21 cellular contexts compared by ENCODE assay signal in genomic region chr21:41987310-41987709, GRCh38. TPM values are rescaled to one million over a fixed set of nuclear protein-coding genes. Genes with fewer than 3 reads are reported as not detected.
DNase-seq lines count a peak whose midpoint lies in the region; ATAC-seq, FAIRE-seq and TF ChIP-seq lines count a peak whose summit lies in the region.
"Had no signal": no experiment of that assay in that cellular context is flagged by ENCODE, and none has a peak within 500 bp of the region (broad histone marks: within the 10 kb centered on the region; RNA-seq: fewer than 3 reads in every experiment).

No MANE protein-coding gene starts in this region.

- H2AFZ ChIP-seq in HepG2 (ENCODE audit: low read length) (no peak overlapping the region), K562 (ENCODE audit: low read depth, low read length) (no peak overlapping the region)

- in situ Hi-C loops in HepG2 (cut with HindIII; ENCODE audit: extremely low pct_ligation_motif_present, low pct_unique_long_range_greater_than_20kb) (no loop called here), K562 (cut with MboI) (no loop called here)

- FAIRE-seq in HepG2 (lab: Jason Lieb, UNC) (no peak), K562 (lab: Jason Lieb, UNC) (no peak)
- FAIRE-seq: GM12891, GM18507 had no signal

- BruUV-seq in HepG2 (replicated peaks; lab: Mats Ljungman, UMichigan) = no TSS peak
- BruUV-seq in K562 (replicated peaks; lab: Mats Ljungman, UMichigan) = no TSS peak

- TF ChIP-seq EP300 in HepG2 (IDR thresholded peaks at IDR 0.05; ENCODE audit: low read depth in 2 of 2, low read length in 2 of 2) (no peak), HepG2 (CRISPR knock-in tag; IDR thresholded peaks at IDR 0.05; ENCODE audit: borderline replicate concordance) (no peak), K562 (IDR thresholded peaks at IDR 0.05; ENCODE audit: low read length) (no peak)

- H3K4me3 ChIP-seq in HepG2 (replicated peaks in 1 of 3; ENCODE audit: insufficient read depth in 1 of 3, low read depth in 2 of 3, low read length in 3 of 3) (no peak overlapping the region), right lobe of liver (no peak overlapping the region), SJCRH30 (no peak overlapping the region), K562 (no peak overlapping the region), right atrium auricular region (no peak overlapping the region)
- H3K4me3 ChIP-seq: BLaER1 had no signal

- intact Hi-C loops in HepG2 (cut with micrococcal nuclease; ENCODE audit: unreplicated experiment) (no loop called here), right lobe of liver (cut with DNase I) (no loop called here), K562 (cut with micrococcal nuclease) (no loop called here), posterior vena cava (cut with DNase I) (no loop called here)

- no peak for DNase-seq in HepG2 (ENCODE audit: low spot score)
- DNase-seq in right lobe of liver = no peak
- no peak for DNase-seq in SJCRH30
- no peak for DNase-seq in K562 (ENCODE audit: extremely low read depth in 1 of 4, low spot score in 3 of 4)
- no peak for DNase-seq in posterior vena cava (ENCODE audit: low spot score)
- no peak for DNase-seq in right atrium auricular region (ENCODE audit: low spot score)
- DNase-seq in ecto neural progenitor cell (ENCODE audit: low spot score) = no peak
- DNase-seq: 8988T; Caco-2; CD4-positive, CD25-positive, alpha-beta regulatory T cell; CD8-positive, alpha-beta T cell; DMS153; EL; GF-D8; GOT3; H7; HCEC 1CT had no signal

- H3K4me1 ChIP-seq in HepG2 (ENCODE audit: insufficient read depth, low read length) (no peaks in the 10 kb centered on the region), right lobe of liver (peaks cover 0 to 9% (median 0%) of the 10 kb centered on the region in 4 donors), SJCRH30 (peaks cover 21% of the 10 kb centered on the region), K562 (replicated peaks in 1 of 2; ENCODE audit: control insufficient read depth in 2 of 2, insufficient read depth in 2 of 2, low read length in 2 of 2) (no peaks in the 10 kb centered on the region), right atrium auricular region (no peaks in the 10 kb centered on the region)
- H3K4me1 ChIP-seq: BLaER1, Caco-2 had no signal

- no peak overlapping the region for H3K27ac ChIP-seq in HepG2 (ENCODE audit: extremely low read length, insufficient read depth, low read length)
- no peak overlapping the region for H3K27ac ChIP-seq in right lobe of liver
- peak overlapping the region; percentile 79 for H3K27ac ChIP-seq in SJCRH30
- H3K27ac ChIP-seq in K562 (ENCODE audit: extremely low read depth, low read depth, low read length) = no peak overlapping the region
- H3K27ac ChIP-seq in right atrium auricular region = no peak overlapping the region
- H3K27ac ChIP-seq: BLaER1, C4-2B had no signal

- CTCF ChIA-PET in HepG2 (lab: Yijun Ruan, JAX; ENCODE audit: low intra/inter-chr PET ratio, low total read pairs) = no interaction called here
- CTCF ChIA-PET in K562 (lab: Yijun Ruan, JAX; ENCODE audit: low intra/inter-chr PET ratio) = no interaction called here

- 97% methylated on average over 3 of the region's 3 CpGs for WGBS in HepG2 (ENCODE audit: low lambda C conversion rate)
- 60% methylated on average over 3 of the region's 3 CpGs for WGBS in right lobe of liver (ENCODE audit: insufficient coverage, low coverage, low lambda C conversion rate, missing lambda C conversion rate)
- 68% methylated on average over 3 of the region's 3 CpGs for WGBS in K562 (ENCODE audit: insufficient coverage, low coverage, missing lambda C conversion rate)

- no peak for TF ChIP-seq POLR2A in HepG2 (IDR thresholded peaks at IDR 0.05; ENCODE audit: insufficient read depth in 1 of 2, low read depth in 2 of 2, low read length in 2 of 2)
- no peak for TF ChIP-seq POLR2A in right lobe of liver (IDR thresholded peaks at IDR 0.05)
- TF ChIP-seq POLR2A in K562 (conservative IDR thresholded peaks at IDR 0.05) = no peak

- H3K4me2 ChIP-seq in HepG2 (ENCODE audit: low read depth, low read length) (no peak overlapping the region), K562 (ENCODE audit: insufficient read depth, low read length) (no peak overlapping the region)
- H3K4me2 ChIP-seq: BLaER1 had no signal

- no peak for TF ChIP-seq CTCF in HepG2 (CRISPR knock-in tag; IDR thresholded peaks at IDR 0.05)
- TF ChIP-seq CTCF in right lobe of liver (IDR thresholded peaks at IDR 0.05) = no peak
- no peak for TF ChIP-seq CTCF in K562 (IDR thresholded peaks at IDR 0.05 in 2 of 3, conservative IDR thresholded peaks at IDR 0.05 in 1 of 3; ENCODE audit: insufficient read depth in 2 of 3, low read depth in 1 of 3, low read length in 3 of 3)
- no peak for TF ChIP-seq CTCF in right atrium auricular region (IDR thresholded peaks at IDR 0.05)

- TF ChIP-seq RAD21 in HepG2 (CRISPR knock-in tag; IDR thresholded peaks at IDR 0.05) = no peak
- no peak for TF ChIP-seq RAD21 in K562 (CRISPR knock-in tag; conservative IDR thresholded peaks at IDR 0.05 in 1 of 2, IDR thresholded peaks at IDR 0.05 in 1 of 2)

- no peaks in the 10 kb centered on the region for H3K9me1 ChIP-seq in K562 (ENCODE audit: control insufficient read depth, insufficient read depth, low read length)

- H3K79me2 ChIP-seq in HepG2 (ENCODE audit: insufficient read depth, low read length) (no peaks in the 10 kb centered on the region), K562 (ENCODE audit: control insufficient read depth, insufficient read depth, low read length) (no peaks in the 10 kb centered on the region)

- H3K36me3 ChIP-seq in HepG2 (replicated peaks in 1 of 2; ENCODE audit: control insufficient read depth in 1 of 2, insufficient read depth in 2 of 2, low read length in 2 of 2) (peaks cover 2 to 19% of the 10 kb centered on the region in 2 experiments), right lobe of liver (peaks cover 0 to 15% (median 2%) of the 10 kb centered on the region in 4 donors), SJCRH30 (peaks cover 18% of the 10 kb centered on the region), K562 (ENCODE audit: control insufficient read depth, insufficient read depth, low read length) (peaks cover 20% of the 10 kb centered on the region; the same call in 2 of the 3 replicates), right atrium auricular region (peaks cover 17% of the 10 kb centered on the region)

- ATAC-seq in HepG2 = no peak
- ATAC-seq in right lobe of liver = no peak
- no peak for ATAC-seq in K562
- ATAC-seq: CD8-positive, alpha-beta T cell had no signal

- POLR2A ChIA-PET in HepG2 (lab: Yijun Ruan, JAX) = no interaction called here
- POLR2A ChIA-PET in K562 (lab: Yijun Ruan, JAX) = interaction anchor here (1.5 kb wide), 1 partner anchor 19 kb away, joined by 4 read pairs; no protein-coding TSS in a partner anchor

- H3K9ac ChIP-seq in HepG2 (ENCODE audit: insufficient read depth, low read depth, low read length) (no peak overlapping the region), K562 (ENCODE audit: insufficient read depth in 1 of 2, low read depth in 2 of 2, low read length in 2 of 2) (no peak overlapping the region)
- H3K9ac ChIP-seq: BLaER1 had no signal

- no peaks in the 10 kb centered on the region for H4K20me1 ChIP-seq in HepG2 (ENCODE audit: insufficient read depth, low read length)
- no peaks in the 10 kb centered on the region for H4K20me1 ChIP-seq in K562 (replicated peaks; ENCODE audit: control insufficient read depth, insufficient read depth, low read length)
- H4K20me1 ChIP-seq: BLaER1 had no signal

- H3K27me3 ChIP-seq in HepG2 (ENCODE audit: control insufficient read depth in 1 of 2, insufficient read depth in 2 of 2, low read length in 2 of 2) (no peaks in the 10 kb centered on the region; a peak in 1 of 5 replicates), right lobe of liver (no peaks in the 10 kb centered on the region), SJCRH30 (no peaks in the 10 kb centered on the region), K562 (ENCODE audit: control insufficient read depth in 2 of 2, insufficient read depth in 2 of 2, low read length in 2 of 2) (no peaks in the 10 kb centered on the region), right atrium auricular region (no peaks in the 10 kb centered on the region)
- H3K27me3 ChIP-seq: BLaER1 had no signal

- no peaks in the 10 kb centered on the region; the same call in 1 of the 2 replicates for H3K9me3 ChIP-seq in HepG2 (ENCODE audit: low read length)
- H3K9me3 ChIP-seq in right lobe of liver = no peaks in the 10 kb centered on the region
- no peaks in the 10 kb centered on the region for H3K9me3 ChIP-seq in SJCRH30 (replicated peaks)
- H3K9me3 ChIP-seq in K562 (replicated peaks; ENCODE audit: control insufficient read depth, insufficient read depth, low read depth, low read length) = no peaks in the 10 kb centered on the region
- no peaks in the 10 kb centered on the region for H3K9me3 ChIP-seq in right atrium auricular region
- H3K9me3 ChIP-seq: Caco-2 had no signal

RNA-seq across cellular contexts. Expression of gene ZBTB21, which starts 22.9 kb away (rescaled TPM):
- 6.1 and 7.7 TPM in 2 replicates for total RNA-seq in HepG2 (2016; rRNA removed; fragmentation: Illumina TruSeq; extraction: Trizol)
- 0.97 and 1.3 TPM in 2 replicates for total RNA-seq in HepG2 (2016; cell fraction: cytosol; rRNA removed; fragmentation: Illumina TruSeq; extraction: Trizol; ENCODE audit: low read depth)
- 5.5 and 8.3 TPM in 2 replicates for total RNA-seq in HepG2 (2016; cell fraction: insoluble cytoplasmic fraction; rRNA removed; fragmentation: Illumina TruSeq; extraction: Trizol)
- total RNA-seq in HepG2 (2016; cell fraction: membrane; rRNA removed; fragmentation: Illumina TruSeq; extraction: Trizol) = 3.0 and 3.4 TPM in 2 replicates
- 8.5 and 10.3 TPM in 2 replicates for total RNA-seq in HepG2 (2016; cell fraction: nucleus; rRNA removed; fragmentation: Illumina TruSeq; extraction: Trizol)
- 2.5 and 4.5 TPM in 2 replicates for polyA plus RNA-seq in HepG2 (2011; rRNA removed)
- polyA plus RNA-seq in HepG2 (2011; cell fraction: cytosol; rRNA removed) = 1.6 and 2.3 TPM in 2 replicates
- 4.3 and 8.3 TPM in 2 replicates for polyA plus RNA-seq in HepG2 (2011; cell fraction: nucleus; rRNA removed)
- polyA plus RNA-seq in HepG2 (2012) = 3.7 and 5.1 TPM in 2 replicates
- polyA plus RNA-seq in HepG2 (2016; cell fraction: cytosol; fragmentation: Illumina TruSeq; extraction: Trizol; ENCODE audit: low read depth) = 0.25 TPM in 2 replicates
- polyA plus RNA-seq in HepG2 (2016; cell fraction: insoluble cytoplasmic fraction; fragmentation: Illumina TruSeq; extraction: Trizol; ENCODE audit: low read depth) = 5.7 and 5.8 TPM in 2 replicates
- 0.60 and 0.90 TPM in 2 replicates for polyA plus RNA-seq in HepG2 (2016; cell fraction: membrane; fragmentation: Illumina TruSeq; extraction: Trizol; ENCODE audit: low read depth)
- 8.0 and 9.0 TPM in 2 replicates for polyA plus RNA-seq in HepG2 (2016; cell fraction: nucleus; fragmentation: Illumina TruSeq; extraction: Trizol; ENCODE audit: insufficient read depth, low read depth)
- polyA minus RNA-seq in HepG2 (2011; rRNA and poly(A)+ RNA removed; ENCODE audit: low replicate concordance) = 6.1 and 21.7 TPM in 2 replicates
- 4.0 and 6.0 TPM in 2 replicates for polyA minus RNA-seq in HepG2 (2011; cell fraction: cytosol; rRNA and poly(A)+ RNA removed)
- polyA minus RNA-seq in HepG2 (2011; cell fraction: nucleus; rRNA and poly(A)+ RNA removed) = 14.5 and 16.0 TPM in 2 replicates
- total RNA-seq in right lobe of liver = 10 to 100 TPM in 4 of 6 experiments, 1 to 10 TPM in 2; 3.0 to 28.5 (median 11.2) TPM
- 20.5 and 25.7 TPM in 2 replicates for total RNA-seq in SJCRH30 (2014; rRNA removed; shearing (Covaris generic))
- total RNA-seq in K562 (2011; cell fraction: chromatin; rRNA removed; ENCODE audit: low replicate concordance) = 6.9 and 28.9 TPM in 2 replicates
- total RNA-seq in K562 (2011; cell fraction: nucleolus; rRNA removed) = 8.2 and 9.7 TPM in 2 replicates
- 12.2 and 13.4 TPM in 2 replicates for total RNA-seq in K562 (2011; cell fraction: nucleoplasm; rRNA removed)
- total RNA-seq in K562 (2014; rRNA removed) = 7.4 and 8.6 TPM in 2 replicates
- total RNA-seq in K562 (2014; rRNA removed; fragmentation: Illumina TruSeq; extraction: Trizol) = 10.7 and 10.8 TPM in 2 replicates
- total RNA-seq in K562 (2015; rRNA removed; fragmentation: Illumina TruSeq; extraction: Trizol) = 10.4 and 10.7 TPM in 2 replicates
- 15.2 and 16.2 TPM in 2 replicates for total RNA-seq in K562 (2021)
- 8.7 and 10.7 TPM in 2 replicates for polyA plus RNA-seq in K562 (2011; rRNA removed)
- 4.6 and 5.2 TPM in 2 replicates for polyA plus RNA-seq in K562 (2011; cell fraction: cytosol; rRNA removed)
- polyA plus RNA-seq in K562 (2011; cell fraction: nucleus; rRNA removed) = 19.4 and 20.3 TPM in 2 replicates
- polyA plus RNA-seq in K562 (2012) = 5.3 and 6.4 TPM in 2 replicates
- polyA plus RNA-seq in K562 (2014; fragmentation: Illumina TruSeq; extraction: Trizol) = 8.4 and 11.4 TPM in 2 replicates
- polyA plus RNA-seq in K562 (2014; fragmentation: Nextera tagmentation; extraction: Ambion mirVana) = 1 to 10 TPM; 2.2 to 2.6 TPM
- polyA plus RNA-seq in K562 (2014; rRNA removed) = 3.8 and 5.6 TPM in 2 replicates
- polyA minus RNA-seq in K562 (2011; rRNA and poly(A)+ RNA removed) = 11.7 and 16.7 TPM in 2 replicates
- 8.9 and 15.2 TPM in 2 replicates for polyA minus RNA-seq in K562 (2011; cell fraction: cytosol; rRNA and poly(A)+ RNA removed)
- 9.0 and 19.4 TPM in 2 replicates for polyA minus RNA-seq in K562 (2011; cell fraction: nucleus; rRNA and poly(A)+ RNA removed)
- total RNA-seq in posterior vena cava = 10 to 100 TPM; 12.6 to 25.6 TPM
- 10 to 100 TPM in 1 of 2 donors, 1 to 10 TPM in 1; 5.5 to 10.3 TPM for total RNA-seq in right atrium auricular region

RNA-seq across cellular contexts. Expression of gene C2CD2, which starts 33.5 kb away (rescaled TPM):
- total RNA-seq in HepG2 (2016; rRNA removed; fragmentation: Illumina TruSeq; extraction: Trizol) (10.4 and 12.5 TPM in 2 replicates), right lobe of liver (10 to 100 TPM in 1 of 6 experiments, 1 to 10 TPM in 5; 7.3 to 11.4 (median 8.3) TPM), K562 (2014; rRNA removed) (15.1 and 20.2 TPM in 2 replicates), K562 (2014; rRNA removed; fragmentation: Illumina TruSeq; extraction: Trizol) (11.6 and 12.1 TPM in 2 replicates), K562 (2015; rRNA removed; fragmentation: Illumina TruSeq; extraction: Trizol) (14.0 and 14.5 TPM in 2 replicates), K562 (2021) (19.0 and 19.6 TPM in 2 replicates), posterior vena cava (10 to 100 TPM; 28.0 to 43.1 TPM), right atrium auricular region (1 to 10 TPM; 8.6 to 9.1 TPM)
- 7.3 and 11.5 TPM in 2 replicates for total RNA-seq in HepG2 (2016; cell fraction: cytosol; rRNA removed; fragmentation: Illumina TruSeq; extraction: Trizol; ENCODE audit: low read depth)
- total RNA-seq in HepG2 (2016; cell fraction: insoluble cytoplasmic fraction; rRNA removed; fragmentation: Illumina TruSeq; extraction: Trizol) = 10.9 and 12.2 TPM in 2 replicates
- 9.5 and 12.2 TPM in 2 replicates for total RNA-seq in HepG2 (2016; cell fraction: membrane; rRNA removed; fragmentation: Illumina TruSeq; extraction: Trizol)
- 14.5 and 19.4 TPM in 2 replicates for total RNA-seq in HepG2 (2016; cell fraction: nucleus; rRNA removed; fragmentation: Illumina TruSeq; extraction: Trizol)
- polyA plus RNA-seq in HepG2 (2011; rRNA removed) (19.5 and 19.7 TPM in 2 replicates), K562 (2011; rRNA removed) (21.6 and 27.5 TPM in 2 replicates), K562 (2014; fragmentation: Illumina TruSeq; extraction: Trizol) (9.1 and 10.9 TPM in 2 replicates), K562 (2014; fragmentation: Nextera tagmentation; extraction: Ambion mirVana) (1 to 10 TPM; 1.3 to 1.6 TPM), K562 (2014; rRNA removed) (9.5 and 13.5 TPM in 2 replicates)
- 11.6 and 12.9 TPM in 2 replicates for polyA plus RNA-seq in HepG2 (2011; cell fraction: cytosol; rRNA removed)
- 29.5 and 36.3 TPM in 2 replicates for polyA plus RNA-seq in HepG2 (2011; cell fraction: nucleus; rRNA removed)
- polyA plus RNA-seq in HepG2 (2012) = 8.1 and 8.7 TPM in 2 replicates
- 1.3 and 1.9 TPM in 2 replicates for polyA plus RNA-seq in HepG2 (2016; cell fraction: cytosol; fragmentation: Illumina TruSeq; extraction: Trizol; ENCODE audit: low read depth)
- 7.6 and 8.0 TPM in 2 replicates for polyA plus RNA-seq in HepG2 (2016; cell fraction: insoluble cytoplasmic fraction; fragmentation: Illumina TruSeq; extraction: Trizol; ENCODE audit: low read depth)
- polyA plus RNA-seq in HepG2 (2016; cell fraction: membrane; fragmentation: Illumina TruSeq; extraction: Trizol; ENCODE audit: low read depth) = 3.9 and 4.6 TPM in 2 replicates
- polyA plus RNA-seq in HepG2 (2016; cell fraction: nucleus; fragmentation: Illumina TruSeq; extraction: Trizol; ENCODE audit: insufficient read depth, low read depth) = 22.5 and 23.5 TPM in 2 replicates
- polyA minus RNA-seq in HepG2 (2011; rRNA and poly(A)+ RNA removed; ENCODE audit: low replicate concordance) = 80.5 and 82.8 TPM in 2 replicates
- 15.5 and 21.5 TPM in 2 replicates for polyA minus RNA-seq in HepG2 (2011; cell fraction: cytosol; rRNA and poly(A)+ RNA removed)
- polyA minus RNA-seq in HepG2 (2011; cell fraction: nucleus; rRNA and poly(A)+ RNA removed) = 34.5 and 38.3 TPM in 2 replicates
- total RNA-seq in SJCRH30 (2014; rRNA removed; shearing (Covaris generic)) = 14.1 and 14.5 TPM in 2 replicates
- 87.1 and 96.1 TPM in 2 replicates for total RNA-seq in K562 (2011; cell fraction: chromatin; rRNA removed; ENCODE audit: low replicate concordance)
- 67.0 and 72.4 TPM in 2 replicates for total RNA-seq in K562 (2011; cell fraction: nucleolus; rRNA removed)
- total RNA-seq in K562 (2011; cell fraction: nucleoplasm; rRNA removed) = 71.8 and 78.2 TPM in 2 replicates
- polyA plus RNA-seq in K562 (2011; cell fraction: cytosol; rRNA removed) = 17.1 and 20.0 TPM in 2 replicates
- 40.5 and 46.1 TPM in 2 replicates for polyA plus RNA-seq in K562 (2011; cell fraction: nucleus; rRNA removed)
- 8.5 and 9.7 TPM in 2 replicates for polyA plus RNA-seq in K562 (2012)
- 40.3 and 41.0 TPM in 2 replicates for polyA minus RNA-seq in K562 (2011; rRNA and poly(A)+ RNA removed)
- 23.2 and 27.7 TPM in 2 replicates for polyA minus RNA-seq in K562 (2011; cell fraction: cytosol; rRNA and poly(A)+ RNA removed)
- 31.8 and 44.2 TPM in 2 replicates for polyA minus RNA-seq in K562 (2011; cell fraction: nucleus; rRNA and poly(A)+ RNA removed)

Comparison
In these comparisons a context has a peak if more than half of its experiments do, and no peak if none do; other contexts are left out.
1. Of the 241 proteins assayed by ChIP-seq in both HepG2 and K562: peak only in HepG2: none; only in K562: MAFG; in both: MAFF and MAFK; in neither: 238.